Comparison of ENCODE assay signal across 10 cellular contexts in the genomic region with DNA sequence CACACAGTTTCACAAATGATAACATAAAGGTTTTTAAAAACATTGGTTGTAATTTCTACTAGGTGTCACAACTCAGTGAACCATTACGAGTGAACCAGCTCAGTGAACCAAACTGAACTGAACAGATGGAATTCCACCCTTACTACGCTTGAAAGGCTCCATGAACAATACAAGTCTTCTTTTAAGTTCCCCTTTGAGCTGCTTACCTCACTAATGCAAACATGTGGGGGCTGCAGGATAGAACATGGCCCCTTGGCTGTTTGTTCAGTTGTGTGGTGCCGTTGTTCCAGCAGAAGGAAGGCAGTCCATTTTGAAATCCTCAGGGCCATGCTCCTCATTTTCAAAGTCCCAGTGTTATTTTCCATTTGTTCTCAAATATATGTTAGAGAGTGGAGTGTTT. TPM values are rescaled to one million over a fixed set of nuclear protein-coding genes. Genes with fewer than 3 reads are reported as not detected.
DNase-seq lines count a peak whose midpoint lies in the region; ATAC-seq lines count a peak whose summit lies in the region.
"Had no signal": no experiment of that assay in that cellular context is flagged by ENCODE, and none has a peak within 500 bp of the region (broad histone marks: within the 10 kb centered on the region; RNA-seq: fewer than 3 reads in every experiment).

No MANE protein-coding gene starts in this region.

- DNase-seq in glomerular visceral epithelial cell (ENCODE audit: extremely low spot score): peak; percentile 86
- no peak for DNase-seq in substantia nigra (lab: John Stamatoyannopoulos, UW)
- no peak for DNase-seq in NCI-H2196 (lab: John Stamatoyannopoulos, UW; ENCODE audit: unreplicated experiment)
- DNase-seq in cardiac septum (ENCODE audit: low spot score): no peak
- no peak for DNase-seq in stimulated activated CD4-positive, alpha-beta T cell treated with anti-CD3 and anti-CD28 coated beads, Interleukin-4, amount 100 ng/mL, for 24 hours

- peak; percentile 92 for ATAC-seq in GM18508 (IDR thresholded peaks at IDR 0.05; ENCODE audit: insufficient read depth, unreplicated experiment)
- peak; percentile 82 for ATAC-seq in GM21619 (IDR thresholded peaks at IDR 0.05; ENCODE audit: unreplicated experiment)
- peak; percentile 90 for ATAC-seq in HG03457 (IDR thresholded peaks at IDR 0.05; ENCODE audit: unreplicated experiment)
- ATAC-seq: K562 had no signal

- H3K27ac ChIP-seq in substantia nigra (ENCODE audit: low read depth, low read length, poor library complexity, severe bottlenecking): no peak overlapping the region
- H3K27ac ChIP-seq: SJCRH30 had no signal

- intact Hi-C loops in cardiac septum (cut with DNase I): no loop called here

RNA-seq across cellular contexts. Expression of gene KLHL14, which starts 30.7 kb away (rescaled TPM):
- total RNA-seq in cardiac septum: 0.11 TPM
- total RNA-seq: K562, SJCRH30 had no signal
